Comparison of ENCODE assay signal across 7 cellular contexts in genomic region chr22:31084811-31085492, GRCh38. TPM values are rescaled to one million over a fixed set of nuclear protein-coding genes. Genes with fewer than 3 reads are reported as not detected.
DNase-seq lines count a peak whose midpoint lies in the region; ATAC-seq, FAIRE-seq and TF ChIP-seq lines count a peak whose summit lies in the region.

No MANE protein-coding gene starts in this region.

- H3K4me1 ChIP-seq in pancreas, result peaks cover 12 to 33% (median 32%) of the 10 kb centered on the region in 3 donors
- H3K4me1 ChIP-seq in tibial nerve, result peaks cover 0 to 83% (median 66%) of the 10 kb centered on the region in 4 donors

- no peak for DNase-seq in SK-N-MC (ENCODE audit: low read depth, low spot score)
- DNase-seq in activated naive CD4-positive, alpha-beta T cell treated with anti-CD3 and anti-CD28 coated beads, Interleukin-2, amount 50 U/mL, for 72 hours (ENCODE audit: low spot score in 2 of 2), result peak; percentile 89
- peak; percentile 96 for DNase-seq in Right ventricle myocardium inferior (ENCODE audit: missing footprints)
- DNase-seq in pancreas, result peak; percentile 72 to 90 (median 80)
- peak; percentile 84 for DNase-seq in tibial nerve (ENCODE audit: low spot score in 2 of 2)

- H3K27me3 ChIP-seq in pancreas (no peaks in the 10 kb centered on the region), tibial nerve (no peaks in the 10 kb centered on the region)

- peak; percentile 64 to 91 for TF ChIP-seq POLR2A in tibial nerve (IDR thresholded peaks at IDR 0.05)

- peaks cover 6 to 29% of the 10 kb centered on the region in 2 donors for H3K36me3 Mint-ChIP-seq in activated naive CD4-positive, alpha-beta T cell treated with anti-CD3 and anti-CD28 coated beads, Interleukin-2, amount 50 U/mL, for 72 hours

- H3K9me3 Mint-ChIP-seq in activated naive CD4-positive, alpha-beta T cell treated with anti-CD3 and anti-CD28 coated beads, Interleukin-2, amount 50 U/mL, for 72 hours, result no peaks in the 10 kb centered on the region

- intact Hi-C loops in Right ventricle myocardium inferior (cut with DNase I) (loop anchor here (1.0 to 5.0 kb wide), 3 partner anchors 116 to 147 kb away; partner anchors contain the start of gene TUG1), pancreas (cut with DNase I) (loop anchor here in 2 of 3 donors (5.0 kb wide), 2 partner anchors 133 to 138 kb away; no protein-coding TSS in a partner anchor)

- H3K36me3 ChIP-seq in SK-N-MC (ENCODE audit: insufficient read depth, low read length) (no peaks in the 10 kb centered on the region), pancreas (peaks cover 0 to 23% (median 9%) of the 10 kb centered on the region in 3 donors), tibial nerve (peaks cover 0 to 24% (median 0%) of the 10 kb centered on the region in 3 donors)

- peak overlapping the region; percentile 81 for H3K9ac ChIP-seq in SK-N-MC (ENCODE audit: insufficient read length)

- TF ChIP-seq CTCF in pancreas (IDR thresholded peaks at IDR 0.05) (peak; percentile 47 to 77 (median 62)), tibial nerve (IDR thresholded peaks at IDR 0.05) (peak; percentile 88 to 97 (median 94))

- no peaks in the 10 kb centered on the region for H3K9me3 ChIP-seq in SK-N-MC (ENCODE audit: low read depth, low read length)
- no peaks in the 10 kb centered on the region for H3K9me3 ChIP-seq in pancreas
- H3K9me3 ChIP-seq in tibial nerve, result no peaks in the 10 kb centered on the region

- H3K4me3 ChIP-seq in SK-N-MC (peak overlapping the region; percentile 88), pancreas (peak overlapping the region; percentile 18 to 60 (median 44)), tibial nerve (peak overlapping the region; percentile 45 to 66 (median 64))

- WGBS in pancreas, 2 donors, result 6 to 8% methylated on average over 56 to 69 of the region's 69 CpGs
- 0 to 3% methylated on average over 20 to 60 of the region's 69 CpGs for WGBS in tibial nerve, 2 donors

- ATAC-seq in GM18907 (IDR thresholded peaks at IDR 0.05; ENCODE audit: unreplicated experiment) (peak; percentile 75), HG03139 (IDR thresholded peaks at IDR 0.05; ENCODE audit: unreplicated experiment) (peak; percentile 48), Right ventricle myocardium inferior (peak; percentile 82), pancreas (peak; percentile 36 to 68 (median 57))
- peak; percentile 82 to 83 for ATAC-seq in activated naive CD4-positive, alpha-beta T cell treated with anti-CD3 and anti-CD28 coated beads, Interleukin-2, amount 50 U/mL, for 72 hours

- peak in 1 of 2 donors; percentile 87 for TF ChIP-seq EP300 in tibial nerve (IDR thresholded peaks at IDR 0.05)

- H3K27ac ChIP-seq in SK-N-MC (peak overlapping the region; percentile 45; the same call in 1 of the 2 replicates), pancreas (peak overlapping the region; percentile 84 to 94 (median 88)), tibial nerve (peak overlapping the region; percentile 89 to 99 (median 98))

- H3K27ac Mint-ChIP-seq in activated naive CD4-positive, alpha-beta T cell treated with anti-CD3 and anti-CD28 coated beads, Interleukin-2, amount 50 U/mL, for 72 hours, result peak overlapping the region; percentile 72 to 90

- no peak for FAIRE-seq in pancreas (lab: Jason Lieb, UNC)

RNA-seq across cellular contexts. Expression of gene SMTN, which starts 3.8 kb away (rescaled TPM):
- total RNA-seq in activated naive CD4-positive, alpha-beta T cell treated with anti-CD3 and anti-CD28 coated beads, Interleukin-2, amount 50 U/mL, for 72 hours, result 100 to 1,000 TPM in 1 of 2 donors, 10 to 100 TPM in 1; 32.5 to 128 TPM
- total RNA-seq in Right ventricle myocardium inferior, result 250 TPM
- 10 to 100 TPM; 25.5 to 51.2 (median 37.7) TPM for total RNA-seq in pancreas
- polyA plus RNA-seq in pancreas, result 10 to 100 TPM; 68.1 to 77.4 TPM
- total RNA-seq in tibial nerve, result 100 to 1,000 TPM; 173 to 294 (median 253) TPM

RNA-seq across cellular contexts. Expression of gene SELENOM, which starts 22.4 kb away (rescaled TPM):
- 10 to 100 TPM in 1 of 2 donors, 1 to 10 TPM in 1; 7.0 to 10.2 TPM for total RNA-seq in activated naive CD4-positive, alpha-beta T cell treated with anti-CD3 and anti-CD28 coated beads, Interleukin-2, amount 50 U/mL, for 72 hours
- total RNA-seq in Right ventricle myocardium inferior, result 48.2 TPM
- total RNA-seq in pancreas, result 10 to 100 TPM; 46.1 to 62.4 (median 54.4) TPM
- polyA plus RNA-seq in pancreas, result 100 to 1,000 TPM; 118 TPM
- total RNA-seq in tibial nerve, result 100 to 1,000 TPM; 591 to 706 (median 650) TPM

RNA-seq across cellular contexts. Expression of gene INPP5J, which starts 37.8 kb away (rescaled TPM):
- under 1 TPM; 0.32 to 0.43 TPM for total RNA-seq in activated naive CD4-positive, alpha-beta T cell treated with anti-CD3 and anti-CD28 coated beads, Interleukin-2, amount 50 U/mL, for 72 hours
- 16.6 TPM for total RNA-seq in Right ventricle myocardium inferior
- total RNA-seq in pancreas, result 10 to 100 TPM in 2 of 6 donors, 1 to 10 TPM in 4; 4.5 to 12.7 (median 8.2) TPM
- 10 to 100 TPM; 23.0 to 25.0 TPM for polyA plus RNA-seq in pancreas
- 1 to 10 TPM in 1 of 4 donors, under 1 TPM in 3; 0.20 to 1.0 (median 0.67) TPM for total RNA-seq in tibial nerve

RNA-seq across cellular contexts. Expression of gene PLA2G3, which starts 55.4 kb away (rescaled TPM):
- not detected for total RNA-seq in activated naive CD4-positive, alpha-beta T cell treated with anti-CD3 and anti-CD28 coated beads, Interleukin-2, amount 50 U/mL, for 72 hours
- total RNA-seq in Right ventricle myocardium inferior (not detected), pancreas (not detected), tibial nerve (not detected)
- polyA plus RNA-seq in pancreas, result under 1 TPM in 1 of 2 donors, not detected in 1; 0.02 TPM

Comparison
In these comparisons a context has a peak if more than half of its experiments do, and no peak if none do; other contexts are left out.
1. H3K27ac ChIP-seq: peak in every context shown above with its lines; median percentile 98 in tibial nerve; 88 in pancreas; 45 in SK-N-MC.
2. RNA of gene SELENOM, which starts 22.4 kb away (total RNA-seq): 591 to 706 TPM in tibial nerve; 46.1 to 62.4 TPM in pancreas, 48.2 TPM in Right ventricle myocardium inferior (single experiment) and 7.0 to 10.2 TPM in activated naive CD4-positive, alpha-beta T cell treated with anti-CD3 and anti-CD28 coated beads, Interleukin-2, amount 50 U/mL, for 72 hours; every median in the first group is over 4 times any median in the second.
3. Peak in every context shown above with its lines, with median percentiles within 50 percentile points of each other: ATAC-seq and H3K4me3 ChIP-seq.